ENCODE assay signal across 8 cellular contexts in the genomic region with DNA sequence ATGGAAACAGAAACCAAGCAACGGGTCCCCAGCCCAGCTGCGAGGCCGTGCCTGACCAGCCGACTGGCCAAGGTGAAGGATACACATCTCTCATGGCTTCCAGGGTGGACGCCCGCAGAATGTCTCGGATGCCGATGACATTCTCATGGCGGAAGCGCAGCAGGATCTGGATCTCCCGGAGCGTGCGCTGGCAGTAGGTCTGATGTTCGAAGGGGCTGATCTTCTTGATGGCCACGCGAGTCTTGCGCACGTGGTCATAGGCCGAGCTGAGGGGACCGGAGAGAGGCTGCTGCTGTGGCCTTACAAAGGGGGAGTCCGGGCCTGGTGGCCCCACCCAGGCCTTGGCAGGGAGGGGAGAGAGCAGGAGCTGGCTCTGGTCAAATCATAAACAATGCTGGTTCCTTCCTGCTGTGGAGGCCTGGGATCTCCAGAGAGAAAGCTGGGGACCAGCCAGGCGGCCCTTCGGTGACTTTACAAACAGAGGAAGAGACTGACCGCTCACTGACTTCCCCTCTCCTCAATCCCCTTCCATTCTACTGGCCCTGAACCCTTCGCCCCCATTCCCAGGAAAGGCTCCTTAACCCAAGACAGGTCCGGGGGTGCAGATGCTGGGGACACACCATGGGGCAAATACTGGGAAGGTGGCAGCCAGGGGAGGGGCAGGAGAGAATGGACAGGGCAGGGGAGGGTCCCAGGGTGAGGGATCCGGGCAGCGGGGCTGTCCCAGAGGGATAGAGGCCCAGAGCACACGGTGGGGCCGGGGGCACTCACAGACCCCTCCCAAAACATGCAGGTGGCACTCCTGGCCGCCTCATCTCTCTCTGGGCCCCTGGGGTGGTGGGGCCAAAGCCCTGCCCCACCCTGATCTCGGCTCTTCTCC. TPM values are rescaled to one million over a fixed set of nuclear protein-coding genes. Genes with fewer than 3 reads are reported as not detected.
DNase-seq lines count a peak whose midpoint lies in the region; ATAC-seq lines count a peak whose summit lies in the region.

No MANE protein-coding gene starts in this region.

- H3K36me3 ChIP-seq in ACC112 (ENCODE audit: insufficient read depth, low read length) = peaks cover 5% of the 10 kb centered on the region; the same call in 1 of the 2 replicates
- no peaks in the 10 kb centered on the region; the same call in 1 of the 2 replicates for H3K36me3 ChIP-seq in MG63

- peak overlapping the region; percentile 85 to 94 for H3K27ac Mint-ChIP-seq in effector memory CD8-positive, alpha-beta T cell

- peak overlapping the region; percentile 61 for H3K27ac ChIP-seq in ACC112 (ENCODE audit: low read depth, low read length)

- H3K4me3 Mint-ChIP-seq in effector memory CD8-positive, alpha-beta T cell = peak overlapping the region; percentile 86 to 87

- no peak for ATAC-seq in effector memory CD8-positive, alpha-beta T cell (replicated peaks)

- H3K79me2 ChIP-seq in ACC112 (ENCODE audit: control insufficient read depth, insufficient read depth, low read length, unreplicated experiment) = peaks cover 5% of the 10 kb centered on the region

- H3K4me1 ChIP-seq in ACC112 (ENCODE audit: control insufficient read depth, insufficient read depth, low read length, unreplicated experiment) = peaks cover 9% of the 10 kb centered on the region

- peaks cover 4% of the 10 kb centered on the region for H3K36me3 Mint-ChIP-seq in effector memory CD8-positive, alpha-beta T cell (ENCODE audit: insufficient read depth)

- H2AFZ ChIP-seq in ACC112 (ENCODE audit: low read length, unreplicated experiment) = peak overlapping the region; percentile 65

- DNase-seq in MG63 = no peak
- no peak for DNase-seq in effector memory CD8-positive, alpha-beta T cell
- DNase-seq in mucosa of gallbladder (ENCODE audit: low spot score) = peak; percentile 45
- DNase-seq in activated CD4-positive, CD25-positive, alpha-beta regulatory T cell treated with anti-CD3 and anti-CD28 coated beads, Interleukin-2, amount 50 U/mL, for 72 hours = no peak
- DNase-seq in DMS153 (lab: John Stamatoyannopoulos, UW) = no peak
- DNase-seq in activated effector memory CD4-positive, alpha-beta T cell treated with anti-CD3 and anti-CD28 coated beads, Interleukin-2, amount 50 U/mL, for 16 hours = no peak
- DNase-seq in iPS-NIHi11 (ENCODE audit: low spot score) = no peak

- peaks cover 9 to 19% of the 10 kb centered on the region in 2 donors for H3K4me1 Mint-ChIP-seq in effector memory CD8-positive, alpha-beta T cell (ENCODE audit: low read depth in 2 of 2)

- H3K4me3 ChIP-seq in ACC112 (ENCODE audit: low read depth, low read length) = peak overlapping the region; percentile 88
- peak overlapping the region; percentile 54 for H3K4me3 ChIP-seq in MG63

- no peaks in the 10 kb centered on the region for H3K9me3 Mint-ChIP-seq in effector memory CD8-positive, alpha-beta T cell

- H3K27me3 ChIP-seq in ACC112 (ENCODE audit: insufficient read depth, low read length) (no peaks in the 10 kb centered on the region), MG63 (no peaks in the 10 kb centered on the region)

- no peaks in the 10 kb centered on the region for H3K9me3 ChIP-seq in MG63

- H3K27me3 Mint-ChIP-seq in effector memory CD8-positive, alpha-beta T cell = no peaks in the 10 kb centered on the region

RNA-seq across cellular contexts. Expression of a gene that starts 1.0 kb away (rescaled TPM):
- 13.3 and 20.0 TPM in 2 replicates for total RNA-seq in MG63 (2014; rRNA removed; shearing (Covaris generic); ENCODE audit: low replicate concordance)
- total RNA-seq in mucosa of gallbladder = 109 TPM

RNA-seq across cellular contexts. Expression of a gene that starts 8.6 kb away (rescaled TPM):
- total RNA-seq in MG63 (2014; rRNA removed; shearing (Covaris generic); ENCODE audit: low replicate concordance) = 0.43 TPM in 1 of 2 replicates, not detected in the other
- total RNA-seq in mucosa of gallbladder = 11.2 TPM

RNA-seq across cellular contexts. Expression of a gene that starts 26.0 kb away (rescaled TPM):
- total RNA-seq in MG63 (2014; rRNA removed; shearing (Covaris generic); ENCODE audit: low replicate concordance) = 1.5 and 13.1 TPM in 2 replicates
- 81.7 TPM for total RNA-seq in mucosa of gallbladder

RNA-seq across cellular contexts. Expression of a gene that starts 30.3 kb away (rescaled TPM):
- 0.30 TPM in 1 of 2 replicates, not detected in the other for total RNA-seq in MG63 (2014; rRNA removed; shearing (Covaris generic); ENCODE audit: low replicate concordance)
- total RNA-seq in mucosa of gallbladder = 3.7 TPM

RNA-seq across cellular contexts. Expression of a gene that starts 46.2 kb away (rescaled TPM):
- 127 and 193 TPM in 2 replicates for total RNA-seq in MG63 (2014; rRNA removed; shearing (Covaris generic); ENCODE audit: low replicate concordance)
- 95.3 TPM for total RNA-seq in mucosa of gallbladder
